13 cellular contexts compared by ENCODE assay signal in genomic region chr5:180441577-180441976, GRCh38. TPM values are rescaled to one million over a fixed set of nuclear protein-coding genes. Genes with fewer than 3 reads are reported as not detected.
DNase-seq lines count a peak whose midpoint lies in the region; ATAC-seq and TF ChIP-seq lines count a peak whose summit lies in the region.
"Had no signal": no experiment of that assay in that cellular context is flagged by ENCODE, and none has a peak within 500 bp of the region (broad histone marks: within the 10 kb centered on the region; RNA-seq: fewer than 3 reads in every experiment).

No MANE protein-coding gene starts in this region.

- no peak for TF ChIP-seq CTCF in cardiac fibroblast (IDR thresholded peaks at IDR 0.05; ENCODE audit: low read depth, low read length)
- no peak for TF ChIP-seq CTCF in upper lobe of left lung (IDR thresholded peaks at IDR 0.05)

- H3K4me1 Mint-ChIP-seq in activated naive CD8-positive, alpha-beta T cell treated with anti-CD3 and anti-CD28 coated beads for 36 hours, result no peaks in the 10 kb centered on the region
- no peaks in the 10 kb centered on the region for H3K4me1 Mint-ChIP-seq in T-cell

- CTCF ChIA-PET in T-cell (lab: Charles Lee), result no interaction called here

- peak; percentile 54 to 95 (median 92) for TF ChIP-seq EP300 in upper lobe of left lung (IDR thresholded peaks at IDR 0.05)

- no peak overlapping the region for H3K27ac Mint-ChIP-seq in activated naive CD8-positive, alpha-beta T cell treated with anti-CD3 and anti-CD28 coated beads for 36 hours
- no peak overlapping the region for H3K27ac Mint-ChIP-seq in T-cell
- H3K27ac Mint-ChIP-seq: CD14-positive monocyte, progenitor cell of endocrine pancreas had no signal

- H3K9me3 ChIP-seq in MG63, result peaks cover 24% of the 10 kb centered on the region
- peaks cover 4 to 16% (median 4%) of the 10 kb centered on the region in 4 donors for H3K9me3 ChIP-seq in upper lobe of left lung

- H3K4me3 Mint-ChIP-seq in activated naive CD8-positive, alpha-beta T cell treated with anti-CD3 and anti-CD28 coated beads for 36 hours, result no peak overlapping the region
- H3K4me3 Mint-ChIP-seq in T-cell, result no peak overlapping the region
- H3K4me3 Mint-ChIP-seq: CD14-positive monocyte had no signal

- DNase-seq in MG63 (peak; percentile 26), cardiac fibroblast (ENCODE audit: low read depth in 2 of 2) (peak; percentile 5 to 53), left lobe of liver (ENCODE audit: low spot score) (peak; percentile 34), upper lobe of left lung (peak; percentile 90 to 91), T-cell (no peak)
- DNase-seq in activated naive CD8-positive, alpha-beta T cell treated with anti-CD3 and anti-CD28 coated beads for 36 hours, result no peak
- DNase-seq in activated CD4-positive, alpha-beta T cell treated with anti-CD3 and anti-CD28 coated beads for 1 hour, result no peak
- DNase-seq: activated CD4-positive, alpha-beta T cell treated with anti-CD3 and anti-CD28 coated beads, Interleukin-2, amount 50 U/mL, for 48 hours; NCI-H187; NCI-H526; substantia nigra had no signal

- H3K36me3 ChIP-seq in MG63 (no peaks in the 10 kb centered on the region), upper lobe of left lung (no peaks in the 10 kb centered on the region)

- peak overlapping the region; percentile 42 to 76 (median 55) for H3K27ac ChIP-seq in upper lobe of left lung

- POLR2A ChIA-PET in T-cell (lab: Charles Lee), result no interaction called here

- H3K4me3 ChIP-seq in MG63 (no peak overlapping the region), cardiac fibroblast (replicated peaks in 1 of 2; ENCODE audit: low read depth in 2 of 2, low read length in 2 of 2) (no peak overlapping the region), upper lobe of left lung (no peak overlapping the region)

- WGBS in upper lobe of left lung, 2 donors, result 65 to 70% methylated on average over 14 of the region's 14 CpGs

- no peak for TF ChIP-seq POLR2A in upper lobe of left lung (IDR thresholded peaks at IDR 0.05)

- ATAC-seq in left lobe of liver (no peak), upper lobe of left lung (ENCODE audit: low FRiP score in 2 of 2) (peak; percentile 93 to 95), T-cell (replicated peaks in 1 of 4) (no peak)

- H3K27me3 ChIP-seq in MG63, result no peaks in the 10 kb centered on the region; the same call in 1 of the 2 replicates
- no peaks in the 10 kb centered on the region for H3K27me3 ChIP-seq in upper lobe of left lung

- H3K4me1 ChIP-seq in upper lobe of left lung, result peaks cover 0 to 14% (median 2%) of the 10 kb centered on the region in 4 donors

- no peaks in the 10 kb centered on the region for H3K36me3 Mint-ChIP-seq in activated naive CD8-positive, alpha-beta T cell treated with anti-CD3 and anti-CD28 coated beads for 36 hours
- no peaks in the 10 kb centered on the region for H3K36me3 Mint-ChIP-seq in T-cell
- H3K36me3 Mint-ChIP-seq: CD14-positive monocyte had no signal

- H3K27me3 Mint-ChIP-seq in activated naive CD8-positive, alpha-beta T cell treated with anti-CD3 and anti-CD28 coated beads for 36 hours, result peaks cover 11% of the 10 kb centered on the region
- H3K27me3 Mint-ChIP-seq in T-cell, result peaks cover 7 to 19% of the 10 kb centered on the region in 2 donors

- peaks cover 9% of the 10 kb centered on the region for H3K9me3 Mint-ChIP-seq in activated naive CD8-positive, alpha-beta T cell treated with anti-CD3 and anti-CD28 coated beads for 36 hours
- H3K9me3 Mint-ChIP-seq in T-cell, result peaks cover 10 to 16% (median 11%) of the 10 kb centered on the region in 3 donors

RNA-seq across cellular contexts. Expression of gene CNOT6, which starts 52.6 kb away (rescaled TPM):
- 11.4 and 12.5 TPM in 2 replicates for total RNA-seq in MG63 (2014; rRNA removed; shearing (Covaris generic); ENCODE audit: low replicate concordance)
- 5.2 TPM for total RNA-seq in left lobe of liver
- 10 to 100 TPM in 5 of 6 donors, 1 to 10 TPM in 1; 9.7 to 27.8 (median 18.2) TPM for total RNA-seq in upper lobe of left lung
- total RNA-seq in activated naive CD8-positive, alpha-beta T cell treated with anti-CD3 and anti-CD28 coated beads for 36 hours, result 10 to 100 TPM; 35.4 to 37.5 TPM
- total RNA-seq in T-cell, result 10 to 100 TPM; 25.1 to 29.9 (median 25.6) TPM

Comparison
In these comparisons a context has a peak if more than half of its experiments do, and no peak if none do; other contexts are left out.
1. DNase-seq: peak in MG63 (single experiment), cardiac fibroblast (2 of 2), left lobe of liver (single experiment) and upper lobe of left lung (2 of 2); none in activated naive CD8-positive, alpha-beta T cell treated with anti-CD3 and anti-CD28 coated beads for 36 hours (single experiment), T-cell (0 of 34) and activated CD4-positive, alpha-beta T cell treated with anti-CD3 and anti-CD28 coated beads for 1 hour (single experiment).
2. ATAC-seq: peak in upper lobe of left lung (2 of 2); none in left lobe of liver (single experiment) and T-cell (0 of 4).